19 cellular contexts compared by ENCODE assay signal in the genomic region with DNA sequence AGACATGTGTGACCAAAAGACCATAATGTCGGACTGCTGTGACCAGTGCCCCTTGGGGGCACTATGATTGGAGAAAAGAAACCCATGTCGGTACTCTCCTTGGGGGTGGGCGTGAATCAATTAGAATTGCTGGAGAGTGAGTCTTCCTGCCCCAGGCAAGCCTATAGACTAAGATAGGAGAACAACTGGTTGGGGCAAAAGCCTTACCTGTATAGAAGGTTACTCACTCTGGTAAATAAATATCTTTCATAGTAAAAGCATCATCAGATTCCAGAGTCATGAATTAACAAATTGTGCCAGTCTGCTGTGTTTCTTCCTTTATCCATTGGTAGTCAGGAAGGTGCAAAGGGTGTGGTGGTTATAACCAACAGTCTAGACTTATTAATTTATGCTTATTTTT.
"Had no signal": no experiment of that assay in that cellular context is flagged by ENCODE, and none has a peak within 500 bp of the region (broad histone marks: within the 10 kb centered on the region; RNA-seq: fewer than 3 reads in every experiment).

No MANE protein-coding gene starts in this region.

- H3K27ac ChIP-seq: dorsolateral prefrontal cortex, heart right ventricle, left lung, tibial artery, vagina, WERI-Rb-1 had no signal

- H3K4me3 ChIP-seq: dorsolateral prefrontal cortex, heart right ventricle, left lung, lung, tibial artery, vagina had no signal

- H3K27me3 ChIP-seq: dorsolateral prefrontal cortex, tibial artery, vagina had no signal

- ATAC-seq: activated CD8-positive, alpha-beta T cell treated with anti-CD3 and anti-CD28 coated beads, Interleukin-2, amount 10 ng/mL, durations not matched to agents 7 days and 5 days; activated naive CD4-positive, alpha-beta T cell treated with anti-CD3 and anti-CD28 coated beads, Interleukin-2, amount 50 U/mL, for 72 hours; activated T-helper 17 cell treated with anti-CD3 and anti-CD28 coated beads, Interleukin-2, amount 50 U/mL, for 72 hours; effector memory CD8-positive, alpha-beta T cell; heart right ventricle; left lung; naive thymus-derived CD4-positive, alpha-beta T cell had no signal

- H3K36me3 ChIP-seq: heart right ventricle, left lung, tibial artery, vagina, WERI-Rb-1 had no signal

- H3K9me3 ChIP-seq: heart right ventricle, left lung, tibial artery, vagina had no signal

- DNase-seq: activated CD4-positive, alpha-beta T cell treated with anti-CD3 and anti-CD28 coated beads, Interleukin-2, amount 10 ng/mL, durations not matched to agents 7 days and 5 days; activated CD4-positive, CD25-positive, alpha-beta regulatory T cell treated with anti-CD3 and anti-CD28 coated beads, Interleukin-2, amount 50 U/mL, for 72 hours; activated CD8-positive, alpha-beta T cell treated with anti-CD3 and anti-CD28 coated beads, Interleukin-2, amount 10 ng/mL, durations not matched to agents 7 days and 5 days; activated T-cell treated with anti-CD3 and anti-CD28 coated beads, Interleukin-2, amount 50 U/mL, for 24 hours; aorta; dorsolateral prefrontal cortex; effector memory CD8-positive, alpha-beta T cell; heart right ventricle; left lung; naive thymus-derived CD4-positive, alpha-beta T cell; stimulated activated CD4-positive, alpha-beta T cell treated with anti-CD3 and anti-CD28 coated beads, Interleukin-4, amount 100 ng/mL, for 24 hours; substantia nigra; T-helper 1 cell; tibial artery; WERI-Rb-1 had no signal
